15 cellular contexts compared by ENCODE assay signal in the genomic region with DNA sequence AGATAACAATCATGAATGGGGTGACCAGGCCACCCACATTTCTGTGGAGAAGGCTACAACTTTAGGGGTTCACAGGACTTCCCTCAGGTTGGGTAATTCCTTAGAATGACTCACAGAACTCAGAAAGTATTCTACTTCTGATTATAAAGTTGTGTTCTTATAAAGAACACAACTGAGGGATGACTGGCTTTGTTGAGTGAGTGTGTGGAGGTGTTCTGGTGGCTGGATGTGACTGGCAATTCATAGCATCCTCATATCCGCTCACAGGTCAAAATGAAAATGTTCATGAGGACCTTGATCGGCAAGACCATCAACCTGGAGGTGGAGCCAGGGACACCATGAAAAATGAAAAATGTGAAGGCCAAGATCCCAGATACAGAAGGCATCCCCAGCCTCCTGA.
A peak's percentile ranks its signal among the peaks of the same experiment; 100 is the strongest.
DNase-seq lines count a peak whose midpoint lies in the region; ATAC-seq lines count a peak whose summit lies in the region.
"Had no signal": no experiment of that assay in that cellular context is flagged by ENCODE, and none has a peak within 500 bp of the region (broad histone marks: within the 10 kb centered on the region; RNA-seq: fewer than 3 reads in every experiment).

No MANE protein-coding gene starts in this region.

- H3K27ac Mint-ChIP-seq in activated CD4-positive, alpha-beta T cell treated with anti-CD3 and anti-CD28 coated beads for 36 hours, result peak overlapping the region; percentile 16
- no peak overlapping the region for H3K27ac Mint-ChIP-seq in activated T-cell treated with anti-CD3 and anti-CD28 coated beads, Interleukin-2, amount 50 U/mL, for 72 hours
- H3K27ac Mint-ChIP-seq in T-helper 1 cell treated with Interleukin-12 subunit alpha and Interleukin-12 subunit beta and Interleukin-4 antibody, amounts not matched to agents 30 μg/mL and 1 μg/mL, for 36 hours, result peak overlapping the region; percentile 24
- H3K27ac Mint-ChIP-seq in stimulated activated effector memory CD8-positive, alpha-beta T cell treated with anti-CD3 and anti-CD28 coated beads, Interleukin-12 subunit alpha, Interleukin-12 subunit beta, amount 100 ng/mL, for 72 hours, result no peak overlapping the region
- H3K27ac Mint-ChIP-seq: CD8-positive, alpha-beta memory T cell; HFFc6 had no signal

- H3K9me3 Mint-ChIP-seq in activated CD4-positive, alpha-beta T cell treated with anti-CD3 and anti-CD28 coated beads for 36 hours (ENCODE audit: low read depth), result peaks cover 19% of the 10 kb centered on the region
- H3K9me3 Mint-ChIP-seq in activated T-cell treated with anti-CD3 and anti-CD28 coated beads, Interleukin-2, amount 50 U/mL, for 72 hours, result peaks cover 17 to 19% of the 10 kb centered on the region in 2 donors
- H3K9me3 Mint-ChIP-seq in T-helper 1 cell treated with Interleukin-12 subunit alpha and Interleukin-12 subunit beta and Interleukin-4 antibody, amounts not matched to agents 30 μg/mL and 1 μg/mL, for 36 hours, result peaks cover 30% of the 10 kb centered on the region
- H3K9me3 Mint-ChIP-seq in stimulated activated effector memory CD8-positive, alpha-beta T cell treated with anti-CD3 and anti-CD28 coated beads, Interleukin-12 subunit alpha, Interleukin-12 subunit beta, amount 100 ng/mL, for 72 hours, result peaks cover 12% of the 10 kb centered on the region
- H3K9me3 Mint-ChIP-seq: HFFc6 had no signal

- ATAC-seq in activated CD4-positive, alpha-beta T cell treated with anti-CD3 and anti-CD28 coated beads for 36 hours, result peak; percentile 91
- peak; percentile 92 to 95 for ATAC-seq in activated T-cell treated with anti-CD3 and anti-CD28 coated beads, Interleukin-2, amount 50 U/mL, for 72 hours (replicated peaks in 1 of 2)
- ATAC-seq in stimulated activated effector memory CD8-positive, alpha-beta T cell treated with anti-CD3 and anti-CD28 coated beads, Interleukin-12 subunit alpha, Interleukin-12 subunit beta, amount 100 ng/mL, for 72 hours, result peak; percentile 98

- CTCF ChIA-PET in activated CD4-positive, alpha-beta T cell treated with anti-CD3 and anti-CD28 coated beads for 36 hours (lab: Charles Lee), result interaction anchor here (0.6 kb wide), 1 partner anchor 16 kb away, joined by 4 read pairs; no protein-coding TSS in a partner anchor

- intact Hi-C loops in activated CD4-positive, alpha-beta T cell treated with anti-CD3 and anti-CD28 coated beads for 36 hours (cut with DNase I, micrococcal nuclease), result loop anchor here in 1 of 2 experiments (5.0 kb wide), 1 partner anchor 33 kb away; no protein-coding TSS in a partner anchor

- H3K4me3 Mint-ChIP-seq in activated CD4-positive, alpha-beta T cell treated with anti-CD3 and anti-CD28 coated beads for 36 hours, result no peak overlapping the region
- no peak overlapping the region for H3K4me3 Mint-ChIP-seq in activated T-cell treated with anti-CD3 and anti-CD28 coated beads, Interleukin-2, amount 50 U/mL, for 72 hours
- no peak overlapping the region for H3K4me3 Mint-ChIP-seq in T-helper 1 cell treated with Interleukin-12 subunit alpha and Interleukin-12 subunit beta and Interleukin-4 antibody, amounts not matched to agents 30 μg/mL and 1 μg/mL, for 36 hours
- H3K4me3 Mint-ChIP-seq in stimulated activated effector memory CD8-positive, alpha-beta T cell treated with anti-CD3 and anti-CD28 coated beads, Interleukin-12 subunit alpha, Interleukin-12 subunit beta, amount 100 ng/mL, for 72 hours, result no peak overlapping the region
- H3K4me3 Mint-ChIP-seq: CD8-positive, alpha-beta memory T cell; HFFc6 had no signal

- H3K27me3 Mint-ChIP-seq in activated CD4-positive, alpha-beta T cell treated with anti-CD3 and anti-CD28 coated beads for 36 hours, result no peaks in the 10 kb centered on the region
- H3K27me3 Mint-ChIP-seq in activated T-cell treated with anti-CD3 and anti-CD28 coated beads, Interleukin-2, amount 50 U/mL, for 72 hours (ENCODE audit: low read depth), result no peaks in the 10 kb centered on the region
- no peaks in the 10 kb centered on the region for H3K27me3 Mint-ChIP-seq in T-helper 1 cell treated with Interleukin-12 subunit alpha and Interleukin-12 subunit beta and Interleukin-4 antibody, amounts not matched to agents 30 μg/mL and 1 μg/mL, for 36 hours (ENCODE audit: low read depth)
- H3K27me3 Mint-ChIP-seq: CD8-positive, alpha-beta memory T cell had no signal

- H3K4me1 Mint-ChIP-seq in activated CD4-positive, alpha-beta T cell treated with anti-CD3 and anti-CD28 coated beads for 36 hours, result peaks cover 3% of the 10 kb centered on the region
- H3K4me1 Mint-ChIP-seq in activated T-cell treated with anti-CD3 and anti-CD28 coated beads, Interleukin-2, amount 50 U/mL, for 72 hours (ENCODE audit: low read depth), result peaks cover 9% of the 10 kb centered on the region
- peaks cover 8% of the 10 kb centered on the region for H3K4me1 Mint-ChIP-seq in T-helper 1 cell treated with Interleukin-12 subunit alpha and Interleukin-12 subunit beta and Interleukin-4 antibody, amounts not matched to agents 30 μg/mL and 1 μg/mL, for 36 hours (ENCODE audit: low read depth)
- H3K4me1 Mint-ChIP-seq in stimulated activated effector memory CD8-positive, alpha-beta T cell treated with anti-CD3 and anti-CD28 coated beads, Interleukin-12 subunit alpha, Interleukin-12 subunit beta, amount 100 ng/mL, for 72 hours, result peaks cover 9% of the 10 kb centered on the region

- POLR2A ChIA-PET in activated CD4-positive, alpha-beta T cell treated with anti-CD3 and anti-CD28 coated beads for 36 hours (lab: Charles Lee), result no interaction called here

- DNase-seq in activated CD4-positive, alpha-beta T cell treated with anti-CD3 and anti-CD28 coated beads for 36 hours, result peak; percentile 9
- no peak for DNase-seq in activated CD4-positive, alpha-beta T cell treated with anti-CD3 and anti-CD28 coated beads for 1 hour
- peak in 1 of 2 donors; percentile 26 for DNase-seq in activated T-cell treated with anti-CD3 and anti-CD28 coated beads, Interleukin-2, amount 50 U/mL, for 72 hours
- DNase-seq in activated T-cell treated with anti-CD3 and anti-CD28 coated beads, Interleukin-2, amount 50 U/mL, for 48 hours, result no peak
- no peak for DNase-seq in stimulated activated effector memory CD8-positive, alpha-beta T cell treated with anti-CD3 and anti-CD28 coated beads, Interleukin-12 subunit alpha, Interleukin-12 subunit beta, amount 100 ng/mL, for 72 hours (ENCODE audit: low spot score in 2 of 2)
- no peak for DNase-seq in epidermal melanocyte (ENCODE audit: insufficient read length, low spot score)
- DNase-seq: 8988T; AML-193; Caco-2; CD8-positive, alpha-beta memory T cell; DND-41; GDM1; HCEC 1CT; HFFc6 had no signal

- peaks cover 3% of the 10 kb centered on the region for H3K36me3 Mint-ChIP-seq in activated CD4-positive, alpha-beta T cell treated with anti-CD3 and anti-CD28 coated beads for 36 hours (ENCODE audit: low read depth)
- H3K36me3 Mint-ChIP-seq in activated T-cell treated with anti-CD3 and anti-CD28 coated beads, Interleukin-2, amount 50 U/mL, for 72 hours (ENCODE audit: insufficient read depth in 2 of 2), result peaks cover 20 to 25% of the 10 kb centered on the region in 2 donors
- H3K36me3 Mint-ChIP-seq in T-helper 1 cell treated with Interleukin-12 subunit alpha and Interleukin-12 subunit beta and Interleukin-4 antibody, amounts not matched to agents 30 μg/mL and 1 μg/mL, for 36 hours (ENCODE audit: low read depth), result peaks cover 23% of the 10 kb centered on the region
- no peaks in the 10 kb centered on the region for H3K36me3 Mint-ChIP-seq in stimulated activated effector memory CD8-positive, alpha-beta T cell treated with anti-CD3 and anti-CD28 coated beads, Interleukin-12 subunit alpha, Interleukin-12 subunit beta, amount 100 ng/mL, for 72 hours

Comparison
In these comparisons a context has a peak if more than half of its experiments do, and no peak if none do; other contexts are left out.
1. H3K27ac Mint-ChIP-seq: peak in activated CD4-positive, alpha-beta T cell treated with anti-CD3 and anti-CD28 coated beads for 36 hours (single experiment) and T-helper 1 cell treated with Interleukin-12 subunit alpha and Interleukin-12 subunit beta and Interleukin-4 antibody, amounts not matched to agents 30 μg/mL and 1 μg/mL, for 36 hours (single experiment); none in activated T-cell treated with anti-CD3 and anti-CD28 coated beads, Interleukin-2, amount 50 U/mL, for 72 hours (single experiment) and stimulated activated effector memory CD8-positive, alpha-beta T cell treated with anti-CD3 and anti-CD28 coated beads, Interleukin-12 subunit alpha, Interleukin-12 subunit beta, amount 100 ng/mL, for 72 hours (single experiment).
2. Peak in every context shown above with its lines, with median percentiles within 50 percentile points of each other: ATAC-seq.